12 cellular contexts compared by ENCODE assay signal in genomic region chr9:121888438-121888775, GRCh38.
DNase-seq lines count a peak whose midpoint lies in the region; ATAC-seq and TF ChIP-seq lines count a peak whose summit lies in the region.
"Had no signal": no experiment of that assay in that cellular context is flagged by ENCODE, and none has a peak within 500 bp of the region (broad histone marks: within the 10 kb centered on the region; RNA-seq: fewer than 3 reads in every experiment).

No MANE protein-coding gene starts in this region.

- H4K8ac ChIP-seq in IMR-90 (ENCODE audit: low read depth in 2 of 2, low read length in 2 of 2), result peak overlapping the region in 1 of 2 experiments; percentile 3; a peak in 1 of 4 replicates

- H4K20me1 ChIP-seq in IMR-90 (ENCODE audit: insufficient read depth, low read length), result peaks cover 3% of the 10 kb centered on the region; the same call in 1 of the 2 replicates

- 0 out of 2 replicates have a peak overlapping the region, but pooled peaks have one; percentile 37 for H2BK20ac ChIP-seq in IMR-90 (ENCODE audit: low read depth, low read length)

- POLR2A ChIA-PET in BJ (lab: Charles Lee) (interaction anchor here (0.6 to 0.7 kb wide), 2 partner anchors 21 to 56 kb away, joined by 3 read pairs; no protein-coding TSS in a partner anchor), IMR-90 (lab: Charles Lee; ENCODE audit: unreplicated experiment) (no interaction called here)

- H3K9me3 Mint-ChIP-seq in chondrocyte (ENCODE audit: low read depth), result no peaks in the 10 kb centered on the region
- H3K9me3 Mint-ChIP-seq: central memory CD8-positive, alpha-beta T cell had no signal

- no peaks in the 10 kb centered on the region for H3K27me3 Mint-ChIP-seq in chondrocyte (ENCODE audit: low read depth)
- H3K27me3 Mint-ChIP-seq: central memory CD8-positive, alpha-beta T cell had no signal

- H3K4me2 ChIP-seq in IMR-90 (ENCODE audit: low read depth, low read length), result no peak overlapping the region; the same call in 1 of the 2 replicates

- H2BK120ac ChIP-seq in IMR-90 (ENCODE audit: low read depth, low read length), result peak overlapping the region; percentile 60

- peak overlapping the region; percentile 13; the same call in 1 of the 3 replicates for H2BK15ac ChIP-seq in IMR-90 (ENCODE audit: low read depth, low read length)

- H2AFZ ChIP-seq in IMR-90 (replicated peaks; ENCODE audit: low read length, poor library complexity), result no peak overlapping the region
- H2AFZ ChIP-seq: parathyroid adenoma had no signal

- H3K27ac ChIP-seq in IMR-90 (ENCODE audit: insufficient read depth, low read length) (no peak overlapping the region), mesodermal cell (ENCODE audit: low read depth, low read length, severe bottlenecking) (peak overlapping the region; percentile 61)
- H3K27ac ChIP-seq: parathyroid adenoma had no signal

- in situ Hi-C loops in IMR-90 (cut with MboI; ENCODE audit: low sequenced_read_pairs) (no loop called here), GM13977 (cut with MboI; ENCODE audit: low pct_unique_long_range_greater_than_20kb, low sequenced_read_pairs, unreplicated experiment) (no loop called here)

- H3K18ac ChIP-seq in IMR-90 (ENCODE audit: low read depth, low read length), result peak overlapping the region; percentile 14; the same call in 1 of the 2 replicates

- H3K36me3 ChIP-seq in BJ (ENCODE audit: control insufficient read depth, insufficient read depth, low read length), result no peaks in the 10 kb centered on the region
- H3K36me3 ChIP-seq in IMR-90 (ENCODE audit: control insufficient read depth, insufficient read depth, low read length), result no peaks in the 10 kb centered on the region
- H3K36me3 ChIP-seq in mesodermal cell (ENCODE audit: control insufficient read depth, insufficient read depth, low read length), result no peaks in the 10 kb centered on the region
- H3K36me3 ChIP-seq: transverse colon had no signal

- peak overlapping the region; percentile 17 for H2BK5ac ChIP-seq in IMR-90 (ENCODE audit: low read depth, low read length, poor library complexity, severe bottlenecking)

- H3K9me1 ChIP-seq in IMR-90 (ENCODE audit: insufficient read depth, low read length), result peaks cover 25% of the 10 kb centered on the region

- no peak overlapping the region for H3K56ac ChIP-seq in IMR-90 (ENCODE audit: extremely low read depth, insufficient read depth, low read length)

- no TSS peak for BruUV-seq in IMR-90 (replicated peaks; lab: Mats Ljungman, UMichigan)

- H3K27me3 ChIP-seq in BJ (ENCODE audit: control insufficient read depth, insufficient read depth, low read length) (no peaks in the 10 kb centered on the region), IMR-90 (ENCODE audit: control insufficient read depth, insufficient read depth, low read length) (no peaks in the 10 kb centered on the region)
- H3K27me3 ChIP-seq: transverse colon had no signal

- no peak overlapping the region; the same call in 1 of the 2 replicates for H4K91ac ChIP-seq in IMR-90 (ENCODE audit: insufficient read depth, low read depth, low read length)

- H3K9me3 ChIP-seq in IMR-90 (ENCODE audit: control insufficient read depth, insufficient read depth, low read length), result no peaks in the 10 kb centered on the region
- H3K9me3 ChIP-seq in mesodermal cell (ENCODE audit: control insufficient read depth, low read length), result no peaks in the 10 kb centered on the region
- H3K9me3 ChIP-seq: transverse colon had no signal

- H3K4me1 Mint-ChIP-seq in chondrocyte (ENCODE audit: low read depth), result peaks cover 65% of the 10 kb centered on the region
- H3K4me1 Mint-ChIP-seq: central memory CD8-positive, alpha-beta T cell had no signal

- no peak overlapping the region for H3K4me3 Mint-ChIP-seq in chondrocyte (ENCODE audit: unreplicated experiment)
- H3K4me3 Mint-ChIP-seq: central memory CD8-positive, alpha-beta T cell had no signal

- TF ChIP-seq CTCF in BJ (IDR thresholded peaks at IDR 0.05; ENCODE audit: insufficient read depth, low read depth, low read length), result peak; percentile 27; the same call in 1 of the 2 replicates
- no peak for TF ChIP-seq CTCF in IMR-90 (conservative IDR thresholded peaks at IDR 0.05; ENCODE audit: low read depth, low read length)
- TF ChIP-seq CTCF in chondrocyte (IDR thresholded peaks at IDR 0.05), result no peak
- no peak for TF ChIP-seq CTCF in GM13977 (IDR thresholded peaks at IDR 0.05; ENCODE audit: extremely low read depth, insufficient read depth, missing control alignments)

- H3K14ac ChIP-seq in IMR-90 (replicated peaks; ENCODE audit: low read depth, low read length), result 0 out of 2 replicates have a peak overlapping the region, but pooled peaks have one; percentile 53

- dilution Hi-C loops in IMR-90 (cut with HindIII; ENCODE audit: low sequenced_read_pairs, unreplicated experiment), result no loop called here

- H3K4me3 ChIP-seq in BJ (ENCODE audit: low read depth, low read length) (no peak overlapping the region), IMR-90 (ENCODE audit: insufficient read depth, low read depth, low read length) (no peak overlapping the region), mesodermal cell (ENCODE audit: extremely low read depth, insufficient read depth, low read length, poor library complexity, severe bottlenecking) (no peak overlapping the region)
- H3K4me3 ChIP-seq: transverse colon had no signal

- intact Hi-C loops in IMR-90 (cut with micrococcal nuclease), result no loop called here

- no peaks in the 10 kb centered on the region for H3K36me3 Mint-ChIP-seq in chondrocyte (ENCODE audit: low read depth)

- H4K5ac ChIP-seq in IMR-90 (ENCODE audit: low read depth, low read length), result no peak overlapping the region

- DNase-seq in BJ (ENCODE audit: low read depth) (peak; percentile 79), IMR-90 (peak; percentile 85), chondrocyte (ENCODE audit: low spot score) (no peak), SIG-M5 (lab: John Stamatoyannopoulos, UW) (no peak), MV-4-11 (lab: John Stamatoyannopoulos, UW) (no peak), GM13977 (ENCODE audit: low spot score) (no peak)
- DNase-seq: NCI-H1694, transverse colon had no signal

- no peak overlapping the region for H3K9ac ChIP-seq in IMR-90 (ENCODE audit: low read depth, low read length)
- H3K9ac ChIP-seq: parathyroid adenoma had no signal

- H2AK5ac ChIP-seq in IMR-90 (ENCODE audit: low read depth, low read length), result peak overlapping the region; percentile 69; the same call in 1 of the 2 replicates

- ATAC-seq in IMR-90 (ENCODE audit: low read depth) (peak; percentile 73), HG02642 (IDR thresholded peaks at IDR 0.05; ENCODE audit: poor library complexity, unreplicated experiment) (no peak)

- WGBS in IMR-90 (ENCODE audit: extremely low coverage in 2 of 2, insufficient read length in 1 of 2), 2 experiments, result no CpG with 5 or more reads among the region's 4 CpGs
- WGBS in mesodermal cell (ENCODE audit: insufficient coverage in 2 of 2), 2 experiments, result 25 to 60% methylated on average over 2 to 3 of the region's 4 CpGs

- peak overlapping the region; percentile 61 for H3K4ac ChIP-seq in IMR-90 (ENCODE audit: low read depth, low read length)

- H3K23ac ChIP-seq in IMR-90 (ENCODE audit: low read depth, low read length), result no peak overlapping the region

- H3K79me1 ChIP-seq in IMR-90 (ENCODE audit: low read depth in 1 of 2, low read length in 2 of 2), result no peaks in the 10 kb centered on the region

- H2AK9ac ChIP-seq in IMR-90 (replicated peaks; ENCODE audit: low read depth, low read length, poor library complexity), result no peak overlapping the region

- H3K27ac Mint-ChIP-seq in chondrocyte (ENCODE audit: unreplicated experiment), result peak overlapping the region; percentile 81

- CTCF ChIA-PET in BJ (lab: Yijun Ruan, JAX), result interaction anchor here (0.7 to 1.9 kb wide), 5 partner anchors 14 to 189 kb away, joined by 3 to 6 read pairs (median 4); no protein-coding TSS in a partner anchor
- CTCF ChIA-PET in IMR-90 (lab: Yijun Ruan, JAX), result interaction anchor here (0.9 kb wide), 1 partner anchor 97 kb away, joined by 3 read pairs; no protein-coding TSS in a partner anchor

- peak; percentile 8; the same call in 1 of the 2 replicates for TF ChIP-seq RAD21 in IMR-90 (IDR thresholded peaks at IDR 0.05; ENCODE audit: low read length)

- TF ChIP-seq POLR2A in IMR-90 (IDR thresholded peaks at IDR 0.05; ENCODE audit: low read depth, low read length), result no peak

- H3K4me1 ChIP-seq in IMR-90 (ENCODE audit: control insufficient read depth, insufficient read depth, low read length) (peaks cover 21% of the 10 kb centered on the region), mesodermal cell (ENCODE audit: control insufficient read depth, insufficient read depth, low read length, poor library complexity, severe bottlenecking) (peaks cover 33% of the 10 kb centered on the region)

TF ChIP-seq in IMR-90, 13 proteins besides CTCF, POLR2A, EP300 and RAD21 (continues in another document):
- TF ChIP-seq FOS (IDR thresholded peaks at IDR 0.05; ENCODE audit: low read depth, low read length) (peak; percentile 86), MAZ (IDR thresholded peaks at IDR 0.05; ENCODE audit: borderline replicate concordance, low read depth, low read length) (peak; percentile 48; the same call in 1 of the 2 replicates), SMC3 (IDR thresholded peaks at IDR 0.05; ENCODE audit: low read depth, low read length) (no peak), MAFK (IDR thresholded peaks at IDR 0.05; ENCODE audit: low read depth, low read length) (peak; percentile 34; the same call in 1 of the 2 replicates), NFE2L2 (IDR thresholded peaks at IDR 0.05; ENCODE audit: low read depth, low read length) (no peak), RFX5 (IDR thresholded peaks at IDR 0.05; ENCODE audit: low read depth, low read length) (no peak), CEBPB (IDR thresholded peaks at IDR 0.05; ENCODE audit: low read depth, low read length) (no peak), CHD1 (IDR thresholded peaks at IDR 0.05; ENCODE audit: low read depth, low read length) (no peak)
- TF ChIP-seq, protein P1, sequence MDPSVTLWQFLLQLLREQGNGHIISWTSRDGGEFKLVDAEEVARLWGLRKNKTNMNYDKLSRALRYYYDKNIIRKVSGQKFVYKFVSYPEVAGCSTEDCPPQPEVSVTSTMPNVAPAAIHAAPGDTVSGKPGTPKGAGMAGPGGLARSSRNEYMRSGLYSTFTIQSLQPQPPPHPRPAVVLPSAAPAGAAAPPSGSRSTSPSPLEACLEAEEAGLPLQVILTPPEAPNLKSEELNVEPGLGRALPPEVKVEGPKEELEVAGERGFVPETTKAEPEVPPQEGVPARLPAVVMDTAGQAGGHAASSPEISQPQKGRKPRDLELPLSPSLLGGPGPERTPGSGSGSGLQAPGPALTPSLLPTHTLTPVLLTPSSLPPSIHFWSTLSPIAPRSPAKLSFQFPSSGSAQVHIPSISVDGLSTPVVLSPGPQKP (IDR thresholded peaks at IDR 0.05; ENCODE audit: borderline replicate concordance, low read depth, low read length), result no peak
- TF ChIP-seq, protein P2, sequence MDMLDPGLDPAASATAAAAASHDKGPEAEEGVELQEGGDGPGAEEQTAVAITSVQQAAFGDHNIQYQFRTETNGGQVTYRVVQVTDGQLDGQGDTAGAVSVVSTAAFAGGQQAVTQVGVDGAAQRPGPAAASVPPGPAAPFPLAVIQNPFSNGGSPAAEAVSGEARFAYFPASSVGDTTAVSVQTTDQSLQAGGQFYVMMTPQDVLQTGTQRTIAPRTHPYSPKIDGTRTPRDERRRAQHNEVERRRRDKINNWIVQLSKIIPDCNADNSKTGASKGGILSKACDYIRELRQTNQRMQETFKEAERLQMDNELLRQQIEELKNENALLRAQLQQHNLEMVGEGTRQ (IDR thresholded peaks at IDR 0.05; ENCODE audit: low read depth, low read length), result no peak

Comparison
In these comparisons a context has a peak if more than half of its experiments do, and no peak if none do; other contexts are left out.
1. DNase-seq: peak in BJ (single experiment) and IMR-90 (single experiment); none in chondrocyte (single experiment), SIG-M5 (single experiment), MV-4-11 (single experiment) and GM13977 (single experiment).